14 cellular contexts compared by ENCODE assay signal in genomic region chr6:15457903-15458530, GRCh38.
A peak's percentile ranks its signal among the peaks of the same experiment; 100 is the strongest.
DNase-seq lines count a peak whose midpoint lies in the region; ATAC-seq, FAIRE-seq and TF ChIP-seq lines count a peak whose summit lies in the region.
"Had no signal": no experiment of that assay in that cellular context is flagged by ENCODE, and none has a peak within 500 bp of the region (broad histone marks: within the 10 kb centered on the region; RNA-seq: fewer than 3 reads in every experiment).

No MANE protein-coding gene starts in this region.

- peaks cover 0 to 5% of the 10 kb centered on the region in 2 donors for H3K36me3 Mint-ChIP-seq in naive B cell

- H3K27me3 ChIP-seq in GM23248 (replicated peaks; ENCODE audit: insufficient read depth) (no peaks in the 10 kb centered on the region), prostate gland (replicated peaks; ENCODE audit: insufficient read depth) (no peaks in the 10 kb centered on the region)
- H3K27me3 ChIP-seq: dorsolateral prefrontal cortex, foreskin keratinocyte had no signal

- H3K9me2 ChIP-seq in GM23248 (ENCODE audit: insufficient read depth): no peaks in the 10 kb centered on the region

- no peak overlapping the region for H3K27ac ChIP-seq in GM23248
- H3K27ac ChIP-seq in prostate gland: no peak overlapping the region
- H3K27ac ChIP-seq: foreskin keratinocyte had no signal

- H3K9ac ChIP-seq in GM23248: no peak overlapping the region

- H3K79me2 ChIP-seq in GM23248 (ENCODE audit: insufficient read depth): peaks cover 96% of the 10 kb centered on the region

- ATAC-seq in naive B cell (ENCODE audit: low read depth in 2 of 2): peak; percentile 99 to 100
- ATAC-seq: foreskin keratinocyte had no signal

- no peak for DNase-seq in GM18507 (ENCODE audit: extremely low spot score, insufficient read length, low read depth)
- DNase-seq in GM23248: peak; percentile 37
- DNase-seq in NCI-H2227 (lab: John Stamatoyannopoulos, UW; ENCODE audit: unreplicated experiment): peak; percentile 51
- peak; percentile 67 for DNase-seq in naive B cell
- DNase-seq in prostate gland (ENCODE audit: low spot score): no peak
- no peak for DNase-seq in pons (ENCODE audit: low spot score)
- DNase-seq in middle frontal gyrus (ENCODE audit: extremely low spot score, low spot score): no peak
- DNase-seq: Calu3; dorsolateral prefrontal cortex; foreskin keratinocyte; kidney glomerular epithelial cell; stimulated activated CD4-positive, alpha-beta T cell treated with anti-CD3 and anti-CD28 coated beads, Interleukin-2, amount 100 ng/mL, for 24 hours had no signal

- FAIRE-seq in GM18507 (lab: Jason Lieb, UNC): peak; percentile 51

- H3K4me2 ChIP-seq in GM23248 (ENCODE audit: unreplicated experiment): peak overlapping the region; percentile 30

- H3K27ac Mint-ChIP-seq in naive B cell: peak overlapping the region; percentile 91 to 99 (median 99)
- H3K27ac Mint-ChIP-seq: stimulated activated naive CD8-positive, alpha-beta T cell treated with anti-CD3 and anti-CD28 coated beads, Interleukin-15, Interleukin-2, amounts not matched to agents 100 ng/mL and 50 ng/mL, for 24 hours; T-helper 1 cell treated with Interleukin-12 subunit alpha and Interleukin-12 subunit beta and Interleukin-4 antibody, amounts not matched to agents 30 μg/mL and 1 μg/mL, for 36 hours had no signal

- no peak overlapping the region for H2AFZ ChIP-seq in GM23248

- H3K4me3 ChIP-seq in GM23248 (peak overlapping the region; percentile 14; the same call in 1 of the 2 replicates), prostate gland (no peak overlapping the region)

- H3K27me3 Mint-ChIP-seq in naive B cell: no peaks in the 10 kb centered on the region
- H3K27me3 Mint-ChIP-seq: stimulated activated naive CD8-positive, alpha-beta T cell treated with anti-CD3 and anti-CD28 coated beads, Interleukin-15, Interleukin-2, amounts not matched to agents 100 ng/mL and 50 ng/mL, for 24 hours had no signal

- in situ Hi-C loops in GM23248 (cut with MboI): no loop called here

- H3K36me3 ChIP-seq in GM23248 (ENCODE audit: low read depth) (no peaks in the 10 kb centered on the region), prostate gland (no peaks in the 10 kb centered on the region)

- H3K4me1 ChIP-seq in GM23248 (ENCODE audit: insufficient read depth) (peaks cover 28% of the 10 kb centered on the region), prostate gland (replicated peaks) (no peaks in the 10 kb centered on the region)

- peak overlapping the region; percentile 52 to 89 (median 76) for H3K4me3 Mint-ChIP-seq in naive B cell
- H3K4me3 Mint-ChIP-seq: stimulated activated naive CD8-positive, alpha-beta T cell treated with anti-CD3 and anti-CD28 coated beads, Interleukin-15, Interleukin-2, amounts not matched to agents 100 ng/mL and 50 ng/mL, for 24 hours; T-helper 1 cell treated with Interleukin-12 subunit alpha and Interleukin-12 subunit beta and Interleukin-4 antibody, amounts not matched to agents 30 μg/mL and 1 μg/mL, for 36 hours had no signal

- TF ChIP-seq CTCF in prostate gland (IDR thresholded peaks at IDR 0.05): no peak

- no peaks in the 10 kb centered on the region for H3K9me3 Mint-ChIP-seq in naive B cell
- H3K9me3 Mint-ChIP-seq: stimulated activated naive CD8-positive, alpha-beta T cell treated with anti-CD3 and anti-CD28 coated beads, Interleukin-15, Interleukin-2, amounts not matched to agents 100 ng/mL and 50 ng/mL, for 24 hours; T-helper 1 cell treated with Interleukin-12 subunit alpha and Interleukin-12 subunit beta and Interleukin-4 antibody, amounts not matched to agents 30 μg/mL and 1 μg/mL, for 36 hours had no signal

- H3K9me3 ChIP-seq in GM23248 (ENCODE audit: low read depth) (no peaks in the 10 kb centered on the region), prostate gland (no peaks in the 10 kb centered on the region)

- peaks cover 61 to 84% (median 68%) of the 10 kb centered on the region in 3 donors for H3K4me1 Mint-ChIP-seq in naive B cell

- peaks cover 7% of the 10 kb centered on the region for H3F3A ChIP-seq in GM23248 (ENCODE audit: insufficient read depth)

- intact Hi-C loops in prostate gland (cut with DNase I): no loop called here

- no peak for TF ChIP-seq POLR2A in prostate gland (IDR thresholded peaks at IDR 0.05)

- peaks cover 7% of the 10 kb centered on the region; the same call in 1 of the 2 replicates for H4K20me1 ChIP-seq in GM23248 (ENCODE audit: insufficient read depth)

- 31 to 34% methylated on average over 17 of the region's 17 CpGs for WGBS in GM23248 (ENCODE audit: low coverage in 1 of 2, low lambda C conversion rate in 2 of 2, missing lambda C conversion rate in 2 of 2), 2 experiments
- 30% methylated on average over 17 of the region's 17 CpGs for WGBS in prostate gland

Comparison
In these comparisons a context has a peak if more than half of its experiments do, and no peak if none do; other contexts are left out.
1. DNase-seq: peak in GM23248 (single experiment), NCI-H2227 (single experiment) and naive B cell (single experiment); none in GM18507 (single experiment), prostate gland (single experiment), pons (single experiment) and middle frontal gyrus (single experiment).